In genomic region chr2:88196490-88197087, GRCh38 we compare ENCODE assay signal across 21 cellular contexts. TPM values are rescaled to one million over a fixed set of nuclear protein-coding genes. Genes with fewer than 3 reads are reported as not detected.
"Had no signal": no experiment of that assay in that cellular context is flagged by ENCODE, and none has a peak within 500 bp of the region (broad histone marks: within the 10 kb centered on the region; RNA-seq: fewer than 3 reads in every experiment).

No MANE protein-coding gene starts in this region.

- FAIRE-seq: colon, frontal cortex, islet of Langerhans had no signal

- DNase-seq: cerebellar nuclear complex; effector memory CD8-positive, alpha-beta T cell; erythroblast; heart right ventricle; hypothalamus; kidney glomerular epithelial cell; psoas muscle; retina; spleen; stimulated activated CD4-positive, alpha-beta T cell treated with anti-CD3 and anti-CD28 coated beads, Interleukin-15, amount 100 ng/mL, for 24 hours; stimulated activated CD4-positive, alpha-beta T cell treated with anti-CD3 and anti-CD28 coated beads, Interleukin-1b, Interleukin-23, amount 100 ng/mL, for 48 hours; stimulated activated CD4-positive, alpha-beta T cell treated with anti-CD3 and anti-CD28 coated beads, Interleukin-4, amount 100 ng/mL, for 24 hours; tibial artery; upper lobe of right lung had no signal

- H3K4me1 ChIP-seq: psoas muscle had no signal

- H3K27ac ChIP-seq: heart right ventricle, neutrophil, psoas muscle, spleen, tibial artery, upper lobe of right lung had no signal

- ATAC-seq: effector memory CD8-positive, alpha-beta T cell; heart right ventricle; psoas muscle; sciatic nerve; stimulated activated memory B cell treated with anti-CD40 and anti-IgM and Interleukin-4, amounts not matched to agents 10 μg/mL and 1 μg/mL and 100 μg/mL, for 72 hours; upper lobe of right lung had no signal

- H3K4me3 ChIP-seq: heart right ventricle, psoas muscle, spleen, tibial artery, upper lobe of right lung had no signal

- H3K36me3 ChIP-seq: heart right ventricle, neutrophil, spleen, tibial artery, upper lobe of right lung had no signal

- H3K9me3 ChIP-seq: neutrophil, psoas muscle, tibial artery, upper lobe of right lung had no signal

RNA-seq across cellular contexts. Expression of gene THNSL2, which starts 26.4 kb away (rescaled TPM):
- total RNA-seq: lung microvascular endothelial cell had no signal
